ENCODE assay signal across 9 cellular contexts in the genomic region with DNA sequence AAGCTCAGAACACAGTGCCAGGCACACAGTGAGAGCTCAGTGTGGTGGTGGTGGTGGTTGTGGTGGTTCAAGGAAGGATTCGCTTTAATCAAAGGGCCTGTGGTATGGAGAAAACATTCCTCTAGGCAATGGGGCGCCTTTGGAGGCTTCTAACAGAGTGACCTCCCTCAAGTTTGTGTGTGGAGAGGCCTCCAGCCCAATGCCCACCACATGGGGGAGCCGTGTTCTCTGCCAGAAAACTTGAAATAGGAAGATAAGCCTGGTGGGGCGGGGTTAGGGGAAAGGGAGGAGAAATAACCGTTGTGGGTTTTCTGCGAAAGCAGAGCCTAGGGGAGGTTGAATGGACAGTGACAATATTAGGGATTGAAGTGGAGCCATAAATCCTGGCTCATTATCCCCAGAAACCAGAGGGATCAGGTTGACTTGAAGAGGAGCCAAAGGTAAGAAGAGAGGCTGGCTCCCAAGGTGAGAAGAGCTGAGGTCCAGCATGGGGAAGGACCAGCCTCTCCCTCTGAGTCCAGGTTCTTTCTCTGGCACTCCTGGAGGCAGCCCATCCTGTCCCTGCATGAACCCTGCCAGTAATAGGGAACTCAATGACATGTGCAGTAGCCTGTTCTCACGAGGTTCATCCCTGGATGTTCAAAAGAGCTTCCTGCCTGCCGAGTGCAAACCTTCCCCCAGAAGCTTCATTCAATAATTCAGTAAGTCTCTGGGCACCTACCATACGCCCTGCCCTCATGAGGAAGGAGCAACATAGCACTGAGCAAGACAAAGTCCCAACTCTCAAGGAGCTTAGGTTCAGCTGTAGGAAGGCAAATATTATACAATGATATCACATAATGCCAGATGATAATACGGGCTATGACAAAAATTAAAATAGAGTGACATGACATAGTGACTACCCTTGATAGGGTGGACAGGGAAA. TPM values are rescaled to one million over a fixed set of nuclear protein-coding genes. Genes with fewer than 3 reads are reported as not detected.
DNase-seq lines count a peak whose midpoint lies in the region; ATAC-seq and TF ChIP-seq lines count a peak whose summit lies in the region.
"Had no signal": no experiment of that assay in that cellular context is flagged by ENCODE, and none has a peak within 500 bp of the region (broad histone marks: within the 10 kb centered on the region; RNA-seq: fewer than 3 reads in every experiment).

No MANE protein-coding gene starts in this region.

- H3K4me2 ChIP-seq in GM23338 (no peak overlapping the region), hepatocyte (no peak overlapping the region)

- H3K27ac Mint-ChIP-seq in GM23338 = no peak overlapping the region
- H3K27ac Mint-ChIP-seq: activated naive CD4-positive, alpha-beta T cell treated with anti-CD3 and anti-CD28 coated beads, Interleukin-2, amount 50 U/mL, for 24 hours had no signal

- H3K4me1 ChIP-seq in GM23338 (ENCODE audit: insufficient read depth) = no peaks in the 10 kb centered on the region
- H3K4me1 ChIP-seq in hepatocyte (ENCODE audit: insufficient read depth) = peaks cover 27% of the 10 kb centered on the region

- H3K4me3 Mint-ChIP-seq in GM23338 = no peak overlapping the region
- H3K4me3 Mint-ChIP-seq: activated naive CD4-positive, alpha-beta T cell treated with anti-CD3 and anti-CD28 coated beads, Interleukin-2, amount 50 U/mL, for 24 hours had no signal

- no peaks in the 10 kb centered on the region for H4K20me1 ChIP-seq in GM23338 (replicated peaks; ENCODE audit: insufficient read depth)
- H4K20me1 ChIP-seq in hepatocyte (ENCODE audit: insufficient read depth, poor library complexity, severe bottlenecking) = no peaks in the 10 kb centered on the region

- ATAC-seq in GM23338 (peak; percentile 98), GM19395 (IDR thresholded peaks at IDR 0.05; ENCODE audit: unreplicated experiment) (no peak), HG02759 (IDR thresholded peaks at IDR 0.05; ENCODE audit: unreplicated experiment) (no peak)

- H3K36me3 ChIP-seq in GM23338 (ENCODE audit: insufficient read depth) (no peaks in the 10 kb centered on the region), hepatocyte (replicated peaks; ENCODE audit: insufficient read depth, low read depth) (no peaks in the 10 kb centered on the region)

- H3F3A ChIP-seq in GM23338 (replicated peaks; ENCODE audit: low read depth) = no peaks in the 10 kb centered on the region

- no peaks in the 10 kb centered on the region for H3K9me3 ChIP-seq in hepatocyte (ENCODE audit: low read depth)

- H3K79me2 ChIP-seq in GM23338 (replicated peaks; ENCODE audit: insufficient read depth) (no peaks in the 10 kb centered on the region), hepatocyte (no peaks in the 10 kb centered on the region)

- H3K27me3 ChIP-seq in GM23338 (ENCODE audit: insufficient read depth) = no peaks in the 10 kb centered on the region
- H3K27me3 ChIP-seq in hepatocyte = no peaks in the 10 kb centered on the region

- 69% methylated on average over 10 of the region's 10 CpGs for WGBS in hepatocyte (ENCODE audit: low lambda C conversion rate, missing lambda C conversion rate)

- CTCF ChIA-PET in RWPE1 (lab: Yijun Ruan, JAX) = interaction anchor here (0.6 to 6.1 kb wide), 8 partner anchors 10 to 705 kb away, joined by 3 to 31 read pairs (median 4); no protein-coding TSS in a partner anchor

- DNase-seq in ACHN = peak; percentile 47
- peak; percentile 90 for DNase-seq in GM23338 (ENCODE audit: low spot score)
- peak; percentile 46 for DNase-seq in RWPE1 (ENCODE audit: low spot score)
- DNase-seq in hepatocyte (ENCODE audit: low spot score) = peak; percentile 47
- no peak for DNase-seq in C1 segment of cervical spinal cord (lab: John Stamatoyannopoulos, UW)
- no peak for DNase-seq in NCI-H345 (lab: John Stamatoyannopoulos, UW)

- H2AFZ ChIP-seq in GM23338 (peak overlapping the region; percentile 21; the same call in 1 of the 2 replicates), hepatocyte (no peak overlapping the region)

- peaks cover 5% of the 10 kb centered on the region; the same call in 1 of the 3 replicates for H3K4me1 Mint-ChIP-seq in GM23338
- H3K4me1 Mint-ChIP-seq: activated naive CD4-positive, alpha-beta T cell treated with anti-CD3 and anti-CD28 coated beads, Interleukin-2, amount 50 U/mL, for 24 hours had no signal

- H3K27me3 Mint-ChIP-seq in GM23338 (ENCODE audit: insufficient read depth, low read depth, poor library complexity) = peaks cover 5% of the 10 kb centered on the region
- H3K27me3 Mint-ChIP-seq: activated naive CD4-positive, alpha-beta T cell treated with anti-CD3 and anti-CD28 coated beads, Interleukin-2, amount 50 U/mL, for 24 hours had no signal

- POLR2A ChIA-PET in RWPE1 (lab: Yijun Ruan, JAX; ENCODE audit: low non-redundant PET) = no interaction called here

- no peaks in the 10 kb centered on the region for H3K9me3 Mint-ChIP-seq in GM23338
- H3K9me3 Mint-ChIP-seq: activated naive CD4-positive, alpha-beta T cell treated with anti-CD3 and anti-CD28 coated beads, Interleukin-2, amount 50 U/mL, for 24 hours had no signal

- H3K27ac ChIP-seq in GM23338 (ENCODE audit: low read depth) = no peak overlapping the region
- no peak overlapping the region for H3K27ac ChIP-seq in RWPE1
- H3K27ac ChIP-seq in hepatocyte = no peak overlapping the region

- H3K36me3 Mint-ChIP-seq in GM23338 (ENCODE audit: low read depth) = no peaks in the 10 kb centered on the region
- H3K36me3 Mint-ChIP-seq: activated naive CD4-positive, alpha-beta T cell treated with anti-CD3 and anti-CD28 coated beads, Interleukin-2, amount 50 U/mL, for 24 hours had no signal

- TF ChIP-seq CTCF in GM23338 (conservative IDR thresholded peaks at IDR 0.05; ENCODE audit: low read depth in 2 of 2) (peak; percentile 75 to 80), RWPE1 (conservative IDR thresholded peaks at IDR 0.05; ENCODE audit: low read depth) (no peak; the same call in 1 of the 2 replicates), hepatocyte (IDR thresholded peaks at IDR 0.05; ENCODE audit: poor library complexity) (peak; percentile 33)

- H3K4me3 ChIP-seq in GM23338 (no peak overlapping the region), hepatocyte (no peak overlapping the region)

- in situ Hi-C loops in ACHN (cut with HindIII; ENCODE audit: low pct_ligation_motif_present, low pct_unique_long_range_greater_than_20kb, low sequenced_read_pairs) = no loop called here

- H3K9me2 ChIP-seq in GM23338 (ENCODE audit: insufficient read depth) (no peaks in the 10 kb centered on the region), hepatocyte (replicated peaks; ENCODE audit: insufficient read depth) (no peaks in the 10 kb centered on the region)

TF ChIP-seq in GM23338, 12 proteins besides CTCF, POLR2A, EP300 and RAD21 (continues in another document):
- TF ChIP-seq STAT1 (IDR thresholded peaks at IDR 0.05; ENCODE audit: unreplicated experiment) (no peak), NANOG (IDR thresholded peaks at IDR 0.05; ENCODE audit: borderline replicate concordance) (no peak), EZH2 (IDR thresholded peaks at IDR 0.05; ENCODE audit: low read depth, unreplicated experiment) (no peak)

RNA-seq across cellular contexts. Expression of gene TGM2, which starts 51.4 kb away (rescaled TPM):
- 0.19 and 1.0 TPM in 2 replicates for total RNA-seq in GM23338 (2014; rRNA removed; shearing (Covaris generic))
- polyA plus RNA-seq in GM23338 (2016; fragmentation: Nextera tagmentation; extraction: Ambion mirVana) (0.45 and 0.49 TPM in 2 replicates), hepatocyte (85.8 and 88.5 TPM in 2 replicates)
- total RNA-seq in hepatocyte = 120 and 133 TPM in 2 replicates

Comparison
In these comparisons a context has a peak if more than half of its experiments do, and no peak if none do; other contexts are left out.
1. DNase-seq: peak in ACHN (single experiment), GM23338 (single experiment), RWPE1 (single experiment) and hepatocyte (single experiment); none in C1 segment of cervical spinal cord (0 of 14) and NCI-H345 (single experiment).
2. RNA of gene TGM2, which starts 51.4 kb away (total RNA-seq): 120 to 133 TPM in hepatocyte; 0.19 to 1.0 TPM in GM23338; every median in the first group is over 10 times any median in the second.